In genomic region chr18:75216212-75216925, GRCh38 we compare ENCODE assay signal across 11 cellular contexts. TPM values are rescaled to one million over a fixed set of nuclear protein-coding genes. Genes with fewer than 3 reads are reported as not detected.
DNase-seq lines count a peak whose midpoint lies in the region; ATAC-seq lines count a peak whose summit lies in the region.
"Had no signal": no experiment of that assay in that cellular context is flagged by ENCODE, and none has a peak within 500 bp of the region (broad histone marks: within the 10 kb centered on the region; RNA-seq: fewer than 3 reads in every experiment).

No MANE protein-coding gene starts in this region.

- no peak overlapping the region for H3K9ac ChIP-seq in rectal smooth muscle tissue (ENCODE audit: low read length)

- H3K27ac ChIP-seq in rectal smooth muscle tissue (ENCODE audit: low read depth, low read length), result peak overlapping the region; percentile 33
- H3K27ac ChIP-seq: 22Rv1 had no signal

- H3K4me3 ChIP-seq in rectal smooth muscle tissue (ENCODE audit: low read length), result peak overlapping the region; percentile 29

- H3K4me3 Mint-ChIP-seq in effector memory CD8-positive, alpha-beta T cell, result peak overlapping the region; percentile 56 to 59
- H3K4me3 Mint-ChIP-seq: H9 had no signal

- H3K4me1 Mint-ChIP-seq in effector memory CD8-positive, alpha-beta T cell (ENCODE audit: low read depth in 2 of 2), result peaks cover 43 to 75% of the 10 kb centered on the region in 2 donors

- peaks cover 15% of the 10 kb centered on the region for H3K4me1 ChIP-seq in rectal smooth muscle tissue (ENCODE audit: control insufficient read depth, insufficient read depth, low read length)

- no peaks in the 10 kb centered on the region for H3K27me3 Mint-ChIP-seq in effector memory CD8-positive, alpha-beta T cell

- peaks cover 7% of the 10 kb centered on the region for H3K36me3 Mint-ChIP-seq in effector memory CD8-positive, alpha-beta T cell (ENCODE audit: insufficient read depth)

- H3K9me3 Mint-ChIP-seq in effector memory CD8-positive, alpha-beta T cell, result no peaks in the 10 kb centered on the region
- H3K9me3 Mint-ChIP-seq: H9 had no signal

- H3K27ac Mint-ChIP-seq in effector memory CD8-positive, alpha-beta T cell, result peak overlapping the region; percentile 95
- H3K27ac Mint-ChIP-seq: H9 had no signal

- H3K36me3 ChIP-seq in rectal smooth muscle tissue (ENCODE audit: control insufficient read depth, insufficient read depth, low read length), result no peaks in the 10 kb centered on the region

- H3K27me3 ChIP-seq in rectal smooth muscle tissue (ENCODE audit: control insufficient read depth, insufficient read depth, low read length), result no peaks in the 10 kb centered on the region

- DNase-seq in NCI-H146 treated with DMSO at 0.1 percent for 48 hours (lab: John Stamatoyannopoulos, UW; ENCODE audit: unreplicated experiment), result peak; percentile 18
- DNase-seq in NCI-H146 (lab: John Stamatoyannopoulos, UW), result no peak
- peak; percentile 63 for DNase-seq in MV-4-11 (lab: John Stamatoyannopoulos, UW)
- DNase-seq in effector memory CD8-positive, alpha-beta T cell, result peak in 1 of 3 experiments; percentile 29
- no peak for DNase-seq in superior temporal gyrus (ENCODE audit: extremely low spot score)
- DNase-seq in dermis blood vessel endothelial cell, result no peak
- DNase-seq: H9, NCI-H524 treated with DMSO at 0.1 percent for 48 hours had no signal

- peak; percentile 84 for ATAC-seq in effector memory CD8-positive, alpha-beta T cell (replicated peaks)
- ATAC-seq in GM21390 (IDR thresholded peaks at IDR 0.05; ENCODE audit: unreplicated experiment), result no peak

RNA-seq across cellular contexts. Expression of gene TSHZ1, which starts 5.8 kb away (rescaled TPM):
- 10.0 and 15.0 TPM in 2 replicates for total RNA-seq in dermis blood vessel endothelial cell

RNA-seq across cellular contexts. Expression of gene PTGR3, which starts 7.4 kb away (rescaled TPM):
- total RNA-seq in dermis blood vessel endothelial cell, result 21.1 and 23.0 TPM in 2 replicates

Comparison
In these comparisons a context has a peak if more than half of its experiments do, and no peak if none do; other contexts are left out.
1. DNase-seq: peak in NCI-H146 treated with DMSO at 0.1 percent for 48 hours (single experiment) and MV-4-11 (single experiment); none in NCI-H146 (single experiment), superior temporal gyrus (single experiment) and dermis blood vessel endothelial cell (single experiment).